In genomic region chr5:159047081-159047480, GRCh38 we compare ENCODE assay signal across 32 cellular contexts. TPM values are rescaled to one million over a fixed set of nuclear protein-coding genes. Genes with fewer than 3 reads are reported as not detected.
DNase-seq lines count a peak whose midpoint lies in the region; ATAC-seq and TF ChIP-seq lines count a peak whose summit lies in the region.
"Had no signal": no experiment of that assay in that cellular context is flagged by ENCODE, and none has a peak within 500 bp of the region (broad histone marks: within the 10 kb centered on the region; RNA-seq: fewer than 3 reads in every experiment).

No MANE protein-coding gene starts in this region.

- H3K27ac ChIP-seq in fibroblast of lung (ENCODE audit: insufficient read depth, low read length) (peak overlapping the region; percentile 14), uterus (no peak overlapping the region)
- H3K27ac ChIP-seq: body of pancreas, epithelial cell of prostate, sigmoid colon, suprapubic skin, upper lobe of left lung had no signal

- H3K4me1 Mint-ChIP-seq in glutamatergic neuron (ENCODE audit: low read depth, unreplicated experiment) = peaks cover 55% of the 10 kb centered on the region
- H3K4me1 Mint-ChIP-seq: T-helper 17 cell had no signal

- H3K27ac Mint-ChIP-seq in glutamatergic neuron (ENCODE audit: unreplicated experiment) = no peak overlapping the region
- H3K27ac Mint-ChIP-seq: activated CD4-positive, alpha-beta memory T cell treated with anti-CD3 and anti-CD28 coated beads for 36 hours; H9; natural killer cell; stimulated activated effector memory CD8-positive, alpha-beta T cell treated with anti-CD3 and anti-CD28 coated beads, Interleukin-12 subunit alpha, Interleukin-12 subunit beta, amount 100 ng/mL, for 72 hours; T-helper 17 cell had no signal

- no peaks in the 10 kb centered on the region for H3K36me3 Mint-ChIP-seq in glutamatergic neuron (ENCODE audit: unreplicated experiment)
- H3K36me3 Mint-ChIP-seq: activated CD4-positive, alpha-beta memory T cell treated with anti-CD3 and anti-CD28 coated beads for 36 hours; CD4-positive, CD25-positive, alpha-beta regulatory T cell; natural killer cell; stimulated activated effector memory CD8-positive, alpha-beta T cell treated with anti-CD3 and anti-CD28 coated beads, Interleukin-12 subunit alpha, Interleukin-12 subunit beta, amount 100 ng/mL, for 72 hours had no signal

- H3K4me1 ChIP-seq in fibroblast of lung (ENCODE audit: control insufficient read depth, extremely low read depth, insufficient read depth, low read length) = peaks cover 18% of the 10 kb centered on the region
- H3K4me1 ChIP-seq in skeletal muscle satellite cell (ENCODE audit: control insufficient read depth, insufficient read depth, low read length) = peaks cover 48% of the 10 kb centered on the region
- H3K4me1 ChIP-seq in uterus = peaks cover 0 to 9% of the 10 kb centered on the region in 2 donors
- H3K4me1 ChIP-seq: body of pancreas had no signal

- peaks cover 7% of the 10 kb centered on the region for H3K27me3 Mint-ChIP-seq in glutamatergic neuron (ENCODE audit: unreplicated experiment)

- H3K9ac ChIP-seq in fibroblast of lung (ENCODE audit: insufficient read depth, low read length) (no peak overlapping the region), skeletal muscle satellite cell (ENCODE audit: low read depth, low read length) (no peak overlapping the region)

- H3K79me2 ChIP-seq in fibroblast of lung (ENCODE audit: control insufficient read depth, insufficient read depth, low read length) = peaks cover 2% of the 10 kb centered on the region

- H3K4me3 Mint-ChIP-seq in glutamatergic neuron (ENCODE audit: unreplicated experiment) = no peak overlapping the region
- H3K4me3 Mint-ChIP-seq: activated CD4-positive, alpha-beta memory T cell treated with anti-CD3 and anti-CD28 coated beads for 36 hours; CD4-positive, CD25-positive, alpha-beta regulatory T cell; H9; natural killer cell; stimulated activated effector memory CD8-positive, alpha-beta T cell treated with anti-CD3 and anti-CD28 coated beads, Interleukin-12 subunit alpha, Interleukin-12 subunit beta, amount 100 ng/mL, for 72 hours; T-helper 17 cell had no signal

- intact Hi-C loops in uterus (cut with DNase I; ENCODE audit: low total_unique reads) = no loop called here

- no peak overlapping the region for H2AFZ ChIP-seq in fibroblast of lung (ENCODE audit: low read length)

- TF ChIP-seq POLR2A in uterus (IDR thresholded peaks at IDR 0.05) = no peak

- TF ChIP-seq CTCF in fibroblast of lung (conservative IDR thresholded peaks at IDR 0.05 in 1 of 2, IDR thresholded peaks at IDR 0.05 in 1 of 2; ENCODE audit: low read depth in 1 of 2, low read length in 2 of 2) (no peak), glutamatergic neuron (IDR thresholded peaks at IDR 0.05; ENCODE audit: partially characterized antibody, unreplicated experiment) (no peak), uterus (IDR thresholded peaks at IDR 0.05) (no peak)

- H4K20me1 ChIP-seq in fibroblast of lung (ENCODE audit: control insufficient read depth, extremely low read depth, insufficient read depth, low read length) = no peaks in the 10 kb centered on the region

- H3K36me3 ChIP-seq in fibroblast of lung (ENCODE audit: control insufficient read depth, insufficient read depth, low read length) (no peaks in the 10 kb centered on the region), skeletal muscle satellite cell (ENCODE audit: insufficient read depth, low read length) (no peaks in the 10 kb centered on the region), uterus (no peaks in the 10 kb centered on the region)
- H3K36me3 ChIP-seq: MG63, sigmoid colon, suprapubic skin, upper lobe of left lung had no signal

- H3K4me3 ChIP-seq in fibroblast of lung (replicated peaks in 1 of 4; ENCODE audit: control extremely low read depth in 1 of 4, insufficient read depth in 1 of 4, low read depth in 3 of 4, low read length in 4 of 4) (no peak overlapping the region), skeletal muscle satellite cell (ENCODE audit: low read length) (no peak overlapping the region), uterus (no peak overlapping the region)
- H3K4me3 ChIP-seq: body of pancreas, lung, MG63, mucosa of descending colon, sigmoid colon, suprapubic skin, upper lobe of left lung had no signal

- H3K27me3 ChIP-seq in fibroblast of lung (ENCODE audit: control insufficient read depth, insufficient read depth, low read length) (no peaks in the 10 kb centered on the region), skeletal muscle satellite cell (ENCODE audit: control insufficient read depth, insufficient read depth, low read length) (no peaks in the 10 kb centered on the region), uterus (no peaks in the 10 kb centered on the region)
- H3K27me3 ChIP-seq: body of pancreas, MG63, sigmoid colon had no signal

- no peaks in the 10 kb centered on the region for H3K9me3 ChIP-seq in fibroblast of lung (ENCODE audit: control insufficient read depth, insufficient read depth, low read depth, low read length)
- H3K9me3 ChIP-seq in skeletal muscle satellite cell (replicated peaks; ENCODE audit: low read length) = no peaks in the 10 kb centered on the region
- no peaks in the 10 kb centered on the region for H3K9me3 ChIP-seq in uterus
- H3K9me3 ChIP-seq: body of pancreas, MG63, mucosa of descending colon, sigmoid colon, suprapubic skin, upper lobe of left lung had no signal

- DNase-seq in EL (peak; percentile 70), RPMI7951 (ENCODE audit: low read depth) (peak; percentile 29), fibroblast of lung (ENCODE audit: low read depth in 2 of 2) (peak; percentile 41 to 68), NCI-H2029 (lab: John Stamatoyannopoulos, UW) (no peak), glutamatergic neuron (no peak), uterus (no peak)
- DNase-seq: activated CD4-positive, alpha-beta memory T cell treated with anti-CD3 and anti-CD28 coated beads for 36 hours; activated CD4-positive, alpha-beta T cell treated with anti-CD3 and anti-CD28 coated beads for 1 hour; activated CD8-positive, alpha-beta memory T cell treated with anti-CD3 and anti-CD28 coated beads, Interleukin-2, amount 50 U/mL, for 4 hours; activated naive CD4-positive, alpha-beta T cell treated with Interleukin-2 at 50 U/mL for 16 hours; body of pancreas; CD4-positive, CD25-positive, alpha-beta regulatory T cell; DND-41; H9; KBM-7; MG63; mucosa of descending colon; natural killer cell; NCI-H2029 treated with DMSO at 0.1 percent for 48 hours; NCI-H69; nucleus accumbens; SHP77; sigmoid colon; stimulated activated CD4-positive, alpha-beta T cell treated with anti-CD3 and anti-CD28 coated beads, Interleukin-15, amount 100 ng/mL, for 24 hours; T-helper 17 cell; upper lobe of left lung had no signal

- ATAC-seq in GM21360 (IDR thresholded peaks at IDR 0.05; ENCODE audit: unreplicated experiment) = no peak
- ATAC-seq: body of pancreas; mucosa of descending colon; natural killer cell; stimulated activated effector memory CD8-positive, alpha-beta T cell treated with anti-CD3 and anti-CD28 coated beads, Interleukin-12 subunit alpha, Interleukin-12 subunit beta, amount 100 ng/mL, for 72 hours; T-helper 17 cell had no signal

- peaks cover 24% of the 10 kb centered on the region for H3K9me3 Mint-ChIP-seq in glutamatergic neuron (ENCODE audit: unreplicated experiment)
- H3K9me3 Mint-ChIP-seq: activated CD4-positive, alpha-beta memory T cell treated with anti-CD3 and anti-CD28 coated beads for 36 hours; CD4-positive, CD25-positive, alpha-beta regulatory T cell; H9; natural killer cell; stimulated activated effector memory CD8-positive, alpha-beta T cell treated with anti-CD3 and anti-CD28 coated beads, Interleukin-12 subunit alpha, Interleukin-12 subunit beta, amount 100 ng/mL, for 72 hours had no signal

- H3K4me2 ChIP-seq in fibroblast of lung (ENCODE audit: extremely low read depth, insufficient read depth, low read length) (no peak overlapping the region), skeletal muscle satellite cell (ENCODE audit: low read length) (peak overlapping the region; percentile 22)

RNA-seq across cellular contexts. Expression of gene EBF1, which starts 52.6 kb away (rescaled TPM):
- total RNA-seq in RPMI7951 (2014; rRNA removed; shearing (Covaris generic)) = not detected in 2 replicates
- total RNA-seq in fibroblast of lung = 0.99 and 2.1 TPM in 2 replicates
- polyA plus RNA-seq in fibroblast of lung = 2.6 and 18.3 TPM in 2 replicates
- 1.9 and 19.2 TPM in 2 replicates for polyA plus RNA-seq in fibroblast of lung (2012)
- polyA minus RNA-seq in fibroblast of lung (ENCODE audit: low replicate concordance) = 13.0 and 97.7 TPM in 2 replicates
- total RNA-seq in skeletal muscle satellite cell (2012; rRNA removed) = 20.0 and 21.2 TPM in 2 replicates
- total RNA-seq in glutamatergic neuron (ENCODE audit: unreplicated experiment) = 412 TPM
- 10 to 100 TPM; 16.2 to 82.6 (median 29.2) TPM for total RNA-seq in uterus
- total RNA-seq: activated CD4-positive, alpha-beta memory T cell treated with anti-CD3 and anti-CD28 coated beads for 36 hours; H9 had no signal

Comparison
In these comparisons a context has a peak if more than half of its experiments do, and no peak if none do; other contexts are left out.
1. DNase-seq: peak in EL (single experiment), RPMI7951 (single experiment) and fibroblast of lung (2 of 2); none in NCI-H2029 (single experiment), glutamatergic neuron (single experiment) and uterus (0 of 2).